In genomic region chr10:22316286-22317120, GRCh38 we compare ENCODE assay signal across 7 cellular contexts. TPM values are rescaled to one million over a fixed set of nuclear protein-coding genes. Genes with fewer than 3 reads are reported as not detected.
DNase-seq lines count a peak whose midpoint lies in the region; ATAC-seq and TF ChIP-seq lines count a peak whose summit lies in the region.

TSS of gene COMMD3 (plus strand) at chr10:22316388. CDS start at chr10:22316418, 30 bp downstream.

- H3K9me3 ChIP-seq in hepatocyte (ENCODE audit: low read depth), result no peaks in the 10 kb centered on the region

- in situ Hi-C loops in astrocyte of the spinal cord (cut with HindIII; ENCODE audit: low sequenced_read_pairs), result no loop called here

- peak within 1 kb of the TSS; percentile 95 for H3K4me3 Mint-ChIP-seq in T-helper 2 cell treated with Interferon-gamma antibody and Interleukin-4, amounts not matched to agents 5 μg/mL and 100 μg/mL, for 36 hours

- no peaks in the 10 kb centered on the region for H3K9me3 Mint-ChIP-seq in T-helper 2 cell treated with Interferon-gamma antibody and Interleukin-4, amounts not matched to agents 5 μg/mL and 100 μg/mL, for 36 hours

- TF ChIP-seq CTCF in astrocyte of the spinal cord (IDR thresholded peaks at IDR 0.05; ENCODE audit: low read depth, low read length), result no peak
- no peak for TF ChIP-seq CTCF in hepatocyte (IDR thresholded peaks at IDR 0.05; ENCODE audit: poor library complexity)

- peaks cover 18% of the 10 kb centered on the region for H3K27me3 Mint-ChIP-seq in T-helper 2 cell treated with Interferon-gamma antibody and Interleukin-4, amounts not matched to agents 5 μg/mL and 100 μg/mL, for 36 hours (ENCODE audit: low read depth)

- peak within 1 kb of the TSS; percentile 93 for H2AFZ ChIP-seq in hepatocyte

- no peaks in the 10 kb centered on the region for H3K9me2 ChIP-seq in hepatocyte (replicated peaks; ENCODE audit: insufficient read depth)

- peak; percentile 78 for DNase-seq in NCI-H1105 (lab: John Stamatoyannopoulos, UW)
- peak; percentile 86 for DNase-seq in T-helper 2 cell treated with Interferon-gamma antibody and Interleukin-4, amounts not matched to agents 5 μg/mL and 100 μg/mL, for 36 hours (ENCODE audit: low spot score)
- peak; percentile 87 for DNase-seq in astrocyte of the spinal cord (ENCODE audit: low read depth, low spot score)
- peak; percentile 95 for DNase-seq in hepatocyte (ENCODE audit: low spot score)
- DNase-seq in renal cortical epithelial cell (ENCODE audit: low read depth), result peak; percentile 48

- peaks cover 12% of the 10 kb centered on the region for H4K20me1 ChIP-seq in hepatocyte (ENCODE audit: insufficient read depth, poor library complexity, severe bottlenecking)

- peak within 1 kb of the TSS; percentile 99 for H3K27ac ChIP-seq in hepatocyte

- no peaks in the 10 kb centered on the region for H3K36me3 ChIP-seq in hepatocyte (replicated peaks; ENCODE audit: insufficient read depth, low read depth)

- H3K4me2 ChIP-seq in hepatocyte, result peak within 1 kb of the TSS; percentile 82

- H3K4me1 ChIP-seq in hepatocyte (ENCODE audit: insufficient read depth), result peaks cover 13% of the 10 kb centered on the region

- H3K4me1 Mint-ChIP-seq in T-helper 2 cell treated with Interferon-gamma antibody and Interleukin-4, amounts not matched to agents 5 μg/mL and 100 μg/mL, for 36 hours (ENCODE audit: low read depth), result peaks cover 38% of the 10 kb centered on the region

- peaks cover 22% of the 10 kb centered on the region for H3K79me2 ChIP-seq in hepatocyte

- H3K4me3 ChIP-seq in astrocyte of the spinal cord (ENCODE audit: low read depth, low read length) (peak within 1 kb of the TSS; percentile 75), hepatocyte (peak within 1 kb of the TSS; percentile 84)

- H3K27me3 ChIP-seq in hepatocyte, result peaks cover 12% of the 10 kb centered on the region

- peak; percentile 60 for ATAC-seq in HG02588 (IDR thresholded peaks at IDR 0.05; ENCODE audit: unreplicated experiment)

- H3K36me3 Mint-ChIP-seq in T-helper 2 cell treated with Interferon-gamma antibody and Interleukin-4, amounts not matched to agents 5 μg/mL and 100 μg/mL, for 36 hours (ENCODE audit: low read depth), result peaks cover 17% of the 10 kb centered on the region

- TF ChIP-seq POLR2A in GM15510 (IDR thresholded peaks at IDR 0.05; ENCODE audit: borderline replicate concordance, extremely low read depth, insufficient read length), result peak; percentile 92

- 2% methylated on average over 35 of the region's 64 CpGs for WGBS in hepatocyte (ENCODE audit: low lambda C conversion rate, missing lambda C conversion rate)

- peak within 1 kb of the TSS; percentile 99 for H3K27ac Mint-ChIP-seq in T-helper 2 cell treated with Interferon-gamma antibody and Interleukin-4, amounts not matched to agents 5 μg/mL and 100 μg/mL, for 36 hours

RNA-seq across cellular contexts. Expression of gene COMMD3, which starts in this region (rescaled TPM):
- 50.1 and 55.1 TPM in 2 replicates for total RNA-seq in hepatocyte
- 91.2 and 92.3 TPM in 2 replicates for polyA plus RNA-seq in hepatocyte
- 49.1 and 52.9 TPM in 2 replicates for total RNA-seq in renal cortical epithelial cell

Comparison
In these comparisons a context has a peak if more than half of its experiments do, and no peak if none do; other contexts are left out.
1. Peak in every context shown above with its lines: DNase-seq, ATAC-seq, H3K4me3 ChIP-seq and H3K27ac ChIP-seq.